9 cellular contexts compared by ENCODE assay signal in the genomic region with DNA sequence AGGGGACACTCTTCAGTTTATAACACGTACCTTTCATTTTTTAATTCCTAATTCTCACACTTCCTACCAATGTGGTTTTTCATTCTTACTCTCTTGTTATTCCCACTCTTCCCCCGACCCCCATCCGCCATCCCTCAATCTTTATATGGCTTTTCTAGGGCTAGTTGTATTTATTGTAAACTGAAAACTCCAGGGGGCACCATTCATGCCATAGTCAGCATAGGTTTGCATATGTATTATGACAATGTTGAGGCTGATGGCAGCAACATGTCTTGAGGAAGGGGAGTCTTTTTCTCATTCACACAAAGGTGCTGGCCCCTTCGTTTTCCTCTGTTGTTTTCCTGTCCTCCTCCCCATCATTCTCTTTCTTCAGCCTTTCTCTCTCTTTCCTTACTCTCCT. TPM values are rescaled to one million over a fixed set of nuclear protein-coding genes. Genes with fewer than 3 reads are reported as not detected.
DNase-seq lines count a peak whose midpoint lies in the region; ATAC-seq and TF ChIP-seq lines count a peak whose summit lies in the region.
"Had no signal": no experiment of that assay in that cellular context is flagged by ENCODE, and none has a peak within 500 bp of the region (broad histone marks: within the 10 kb centered on the region; RNA-seq: fewer than 3 reads in every experiment).

No MANE protein-coding gene starts in this region.

- POLR2A ChIA-PET in activated CD8-positive, alpha-beta T cell treated with anti-CD3 and anti-CD28 coated beads for 36 hours (lab: Charles Lee) = no interaction called here
- POLR2A ChIA-PET in activated CD8-positive, alpha-beta T cell treated with anti-CD3 and anti-CD28 coated beads, Interleukin-2, amount 10 ng/mL, durations not matched to agents 7 days and 5 days (lab: Charles Lee) = no interaction called here
- POLR2A ChIA-PET in activated B cell treated with CpG ODN at 0.5 μM for 24 hours (lab: Charles Lee) = no interaction called here

- H3K4me3 ChIP-seq in ovary (no peak overlapping the region), heart left ventricle (no peak overlapping the region)

- H3K9me3 ChIP-seq in ovary (no peaks in the 10 kb centered on the region), heart left ventricle (no peaks in the 10 kb centered on the region)
- H3K9me3 ChIP-seq: neutrophil had no signal

- DNase-seq in activated CD8-positive, alpha-beta T cell treated with anti-CD3 and anti-CD28 coated beads for 36 hours = peak; percentile 17
- no peak for DNase-seq in activated CD8-positive, alpha-beta T cell treated with anti-CD3 and anti-CD28 coated beads, Interleukin-2, amount 10 ng/mL, durations not matched to agents 7 days and 5 days
- DNase-seq in KBM-7 = peak; percentile 43
- DNase-seq in activated B cell treated with CpG ODN at 0.5 μM for 24 hours = no peak
- DNase-seq in osteocyte (ENCODE audit: extremely low spot score, unreplicated experiment) = no peak
- DNase-seq in activated CD8-positive, alpha-beta memory T cell treated with anti-CD3 and anti-CD28 coated beads for 24 hours = no peak
- DNase-seq in ovary = no peak
- no peak for DNase-seq in heart left ventricle

- intact Hi-C loops in activated CD8-positive, alpha-beta T cell treated with anti-CD3 and anti-CD28 coated beads for 36 hours (cut with micrococcal nuclease) = loop anchor here (2.0 kb wide), 1 partner anchor 454 kb away; no protein-coding TSS in a partner anchor
- intact Hi-C loops in activated B cell treated with CpG ODN at 0.5 μM for 24 hours (cut with micrococcal nuclease) = loop anchor here (2.0 kb wide), 2 partner anchors 74 to 144 kb away; no protein-coding TSS in a partner anchor
- intact Hi-C loops in ovary (cut with DNase I) = loop anchor here (5.0 kb wide), 3 partner anchors 149 to 454 kb away; no protein-coding TSS in a partner anchor
- intact Hi-C loops in heart left ventricle (cut with DNase I) = loop anchor here (2.0 to 10.0 kb wide), 12 partner anchors 68 to 454 kb away; a partner anchor contains a TSS

- peak; percentile 18 for TF ChIP-seq CTCF in activated CD8-positive, alpha-beta T cell treated with anti-CD3 and anti-CD28 coated beads for 36 hours (IDR thresholded peaks at IDR 0.05)
- TF ChIP-seq CTCF in activated B cell treated with CpG ODN at 0.5 μM for 24 hours (IDR thresholded peaks at IDR 0.05) (no peak), osteocyte (IDR thresholded peaks at IDR 0.05) (peak; percentile 46), ovary (IDR thresholded peaks at IDR 0.05) (no peak), heart left ventricle (IDR thresholded peaks at IDR 0.05) (peak in 4 of 12 donors; percentile 10 to 19 (median 18))

- H3K27me3 ChIP-seq in ovary (no peaks in the 10 kb centered on the region), heart left ventricle (no peaks in the 10 kb centered on the region)
- H3K27me3 ChIP-seq: neutrophil had no signal

- TF ChIP-seq POLR2A in ovary (IDR thresholded peaks at IDR 0.05) = no peak
- TF ChIP-seq POLR2A in heart left ventricle (IDR thresholded peaks at IDR 0.05) = no peak

- H3K27me3 Mint-ChIP-seq in activated CD8-positive, alpha-beta T cell treated with anti-CD3 and anti-CD28 coated beads for 36 hours = no peaks in the 10 kb centered on the region
- no peaks in the 10 kb centered on the region for H3K27me3 Mint-ChIP-seq in activated CD8-positive, alpha-beta T cell treated with anti-CD3 and anti-CD28 coated beads, Interleukin-2, amount 10 ng/mL, durations not matched to agents 7 days and 5 days (ENCODE audit: low read depth)
- no peaks in the 10 kb centered on the region for H3K27me3 Mint-ChIP-seq in activated B cell treated with CpG ODN at 0.5 μM for 24 hours
- H3K27me3 Mint-ChIP-seq in osteocyte (ENCODE audit: unreplicated experiment) = no peaks in the 10 kb centered on the region

- WGBS in ovary, 3 donors = 77 to 85% (median 82%) methylated on average over 4 of the region's 4 CpGs
- WGBS in heart left ventricle, 4 donors = 75 to 84% (median 78%) methylated on average over 4 of the region's 4 CpGs

- H3K4me1 Mint-ChIP-seq in activated CD8-positive, alpha-beta T cell treated with anti-CD3 and anti-CD28 coated beads for 36 hours (ENCODE audit: low read depth) = peaks cover 22% of the 10 kb centered on the region
- peaks cover 24% of the 10 kb centered on the region for H3K4me1 Mint-ChIP-seq in activated CD8-positive, alpha-beta T cell treated with anti-CD3 and anti-CD28 coated beads, Interleukin-2, amount 10 ng/mL, durations not matched to agents 7 days and 5 days (ENCODE audit: low read depth)
- peaks cover 31% of the 10 kb centered on the region for H3K4me1 Mint-ChIP-seq in activated B cell treated with CpG ODN at 0.5 μM for 24 hours
- H3K4me1 Mint-ChIP-seq in osteocyte (ENCODE audit: unreplicated experiment) = no peaks in the 10 kb centered on the region

- no peaks in the 10 kb centered on the region for H3K9me3 Mint-ChIP-seq in activated CD8-positive, alpha-beta T cell treated with anti-CD3 and anti-CD28 coated beads for 36 hours
- H3K9me3 Mint-ChIP-seq in activated CD8-positive, alpha-beta T cell treated with anti-CD3 and anti-CD28 coated beads, Interleukin-2, amount 10 ng/mL, durations not matched to agents 7 days and 5 days (ENCODE audit: insufficient read depth) = no peaks in the 10 kb centered on the region
- H3K9me3 Mint-ChIP-seq in activated B cell treated with CpG ODN at 0.5 μM for 24 hours (no peaks in the 10 kb centered on the region), osteocyte (ENCODE audit: unreplicated experiment) (no peaks in the 10 kb centered on the region)

- H3K27ac ChIP-seq in ovary (no peak overlapping the region), heart left ventricle (no peak overlapping the region)
- H3K27ac ChIP-seq: neutrophil had no signal

- no peaks in the 10 kb centered on the region for H3K36me3 Mint-ChIP-seq in activated CD8-positive, alpha-beta T cell treated with anti-CD3 and anti-CD28 coated beads for 36 hours (ENCODE audit: low read depth)
- no peaks in the 10 kb centered on the region for H3K36me3 Mint-ChIP-seq in activated CD8-positive, alpha-beta T cell treated with anti-CD3 and anti-CD28 coated beads, Interleukin-2, amount 10 ng/mL, durations not matched to agents 7 days and 5 days (ENCODE audit: low read depth)
- H3K36me3 Mint-ChIP-seq in activated B cell treated with CpG ODN at 0.5 μM for 24 hours (ENCODE audit: low read depth) = no peaks in the 10 kb centered on the region
- no peaks in the 10 kb centered on the region for H3K36me3 Mint-ChIP-seq in osteocyte (ENCODE audit: unreplicated experiment)

- in situ Hi-C loops in KBM-7 (cut with MboI; ENCODE audit: low pct_unique_long_range_greater_than_20kb, low sequenced_read_pairs) = loop anchor here (25.0 kb wide), 2 partner anchors 149 to 324 kb away; no protein-coding TSS in a partner anchor

- TF ChIP-seq EP300 in ovary (IDR thresholded peaks at IDR 0.05) = no peak

- H3K4me3 Mint-ChIP-seq in activated CD8-positive, alpha-beta T cell treated with anti-CD3 and anti-CD28 coated beads for 36 hours = no peak overlapping the region
- H3K4me3 Mint-ChIP-seq in activated CD8-positive, alpha-beta T cell treated with anti-CD3 and anti-CD28 coated beads, Interleukin-2, amount 10 ng/mL, durations not matched to agents 7 days and 5 days = no peak overlapping the region
- H3K4me3 Mint-ChIP-seq in activated B cell treated with CpG ODN at 0.5 μM for 24 hours (peak overlapping the region; percentile 36), osteocyte (ENCODE audit: unreplicated experiment) (no peak overlapping the region)

- ATAC-seq in activated CD8-positive, alpha-beta T cell treated with anti-CD3 and anti-CD28 coated beads for 36 hours = no peak
- no peak for ATAC-seq in activated CD8-positive, alpha-beta T cell treated with anti-CD3 and anti-CD28 coated beads, Interleukin-2, amount 10 ng/mL, durations not matched to agents 7 days and 5 days
- no peak for ATAC-seq in activated B cell treated with CpG ODN at 0.5 μM for 24 hours (ENCODE audit: low read depth)
- no peak for ATAC-seq in heart left ventricle

- CTCF ChIA-PET in activated CD8-positive, alpha-beta T cell treated with anti-CD3 and anti-CD28 coated beads for 36 hours (lab: Charles Lee) = interaction anchor here (0.9 to 7.6 kb wide), 4 partner anchors 119 to 454 kb away, joined by 3 to 79 read pairs (median 14); no protein-coding TSS in a partner anchor
- CTCF ChIA-PET in activated CD8-positive, alpha-beta T cell treated with anti-CD3 and anti-CD28 coated beads, Interleukin-2, amount 10 ng/mL, durations not matched to agents 7 days and 5 days (lab: Charles Lee) = interaction anchor here (1.0 to 8.7 kb wide), 4 partner anchors 148 to 453 kb away, joined by 3 to 130 read pairs (median 22); no protein-coding TSS in a partner anchor
- CTCF ChIA-PET in activated B cell treated with CpG ODN at 0.5 μM for 24 hours (lab: Charles Lee) = interaction anchor here (1.0 to 7.1 kb wide), 4 partner anchors 149 to 454 kb away, joined by 4 to 90 read pairs (median 42); no protein-coding TSS in a partner anchor

- peak overlapping the region; percentile 25 for H3K27ac Mint-ChIP-seq in activated CD8-positive, alpha-beta T cell treated with anti-CD3 and anti-CD28 coated beads for 36 hours
- no peak overlapping the region for H3K27ac Mint-ChIP-seq in activated CD8-positive, alpha-beta T cell treated with anti-CD3 and anti-CD28 coated beads, Interleukin-2, amount 10 ng/mL, durations not matched to agents 7 days and 5 days
- H3K27ac Mint-ChIP-seq in activated B cell treated with CpG ODN at 0.5 μM for 24 hours = no peak overlapping the region
- no peak overlapping the region for H3K27ac Mint-ChIP-seq in osteocyte (ENCODE audit: unreplicated experiment)

- H3K36me3 ChIP-seq in ovary (no peaks in the 10 kb centered on the region), heart left ventricle (no peaks in the 10 kb centered on the region)
- H3K36me3 ChIP-seq: neutrophil had no signal

- H3K4me1 ChIP-seq in ovary (ENCODE audit: insufficient read depth) (no peaks in the 10 kb centered on the region), heart left ventricle (peaks cover 0 to 27% (median 3%) of the 10 kb centered on the region in 12 donors)

RNA-seq across cellular contexts. Expression of a gene that starts 27.7 kb away (rescaled TPM):
- total RNA-seq in activated CD8-positive, alpha-beta T cell treated with anti-CD3 and anti-CD28 coated beads for 36 hours = 100 to 1,000 TPM; 112 TPM
- 10 to 100 TPM; 44.5 to 48.8 TPM for total RNA-seq in activated CD8-positive, alpha-beta T cell treated with anti-CD3 and anti-CD28 coated beads, Interleukin-2, amount 10 ng/mL, durations not matched to agents 7 days and 5 days
- total RNA-seq in activated B cell treated with CpG ODN at 0.5 μM for 24 hours = 119 and 124 TPM in 2 replicates
- 68.3 and 69.4 TPM in 2 replicates for total RNA-seq in osteocyte
- total RNA-seq in ovary = 100 to 1,000 TPM in 4 of 7 donors, 10 to 100 TPM in 3; 82.8 to 143 (median 106) TPM
- 100 to 1,000 TPM in 1 of 2 donors, 10 to 100 TPM in 1; 91.2 to 282 TPM for polyA plus RNA-seq in ovary
- total RNA-seq in heart left ventricle = 10 to 100 TPM; 32.8 to 72.0 (median 42.6) TPM
- 10 to 100 TPM; 23.3 to 31.3 TPM for polyA plus RNA-seq in heart left ventricle

Comparison
In these comparisons a context has a peak if more than half of its experiments do, and no peak if none do; other contexts are left out.
1. DNase-seq: peak in activated CD8-positive, alpha-beta T cell treated with anti-CD3 and anti-CD28 coated beads for 36 hours (single experiment) and KBM-7 (single experiment); none in activated CD8-positive, alpha-beta T cell treated with anti-CD3 and anti-CD28 coated beads, Interleukin-2, amount 10 ng/mL, durations not matched to agents 7 days and 5 days (single experiment), activated B cell treated with CpG ODN at 0.5 μM for 24 hours (single experiment), osteocyte (single experiment), activated CD8-positive, alpha-beta memory T cell treated with anti-CD3 and anti-CD28 coated beads for 24 hours (single experiment), ovary (0 of 5) and heart left ventricle (0 of 5).
2. CTCF ChIP-seq: peak in activated CD8-positive, alpha-beta T cell treated with anti-CD3 and anti-CD28 coated beads for 36 hours (single experiment) and osteocyte (single experiment); none in activated B cell treated with CpG ODN at 0.5 μM for 24 hours (single experiment) and ovary (0 of 3).